ENCODE assay signal across 1 cellular context in genomic region chr4:169079942-169080827, GRCh38.
TF ChIP-seq lines count a peak whose summit lies in the region.

No MANE protein-coding gene starts in this region.

TF ChIP-seq in HEK293, 187 proteins besides CTCF, POLR2A, EP300 and RAD21 (continued from another document):
- TF ChIP-seq, protein P1, sequence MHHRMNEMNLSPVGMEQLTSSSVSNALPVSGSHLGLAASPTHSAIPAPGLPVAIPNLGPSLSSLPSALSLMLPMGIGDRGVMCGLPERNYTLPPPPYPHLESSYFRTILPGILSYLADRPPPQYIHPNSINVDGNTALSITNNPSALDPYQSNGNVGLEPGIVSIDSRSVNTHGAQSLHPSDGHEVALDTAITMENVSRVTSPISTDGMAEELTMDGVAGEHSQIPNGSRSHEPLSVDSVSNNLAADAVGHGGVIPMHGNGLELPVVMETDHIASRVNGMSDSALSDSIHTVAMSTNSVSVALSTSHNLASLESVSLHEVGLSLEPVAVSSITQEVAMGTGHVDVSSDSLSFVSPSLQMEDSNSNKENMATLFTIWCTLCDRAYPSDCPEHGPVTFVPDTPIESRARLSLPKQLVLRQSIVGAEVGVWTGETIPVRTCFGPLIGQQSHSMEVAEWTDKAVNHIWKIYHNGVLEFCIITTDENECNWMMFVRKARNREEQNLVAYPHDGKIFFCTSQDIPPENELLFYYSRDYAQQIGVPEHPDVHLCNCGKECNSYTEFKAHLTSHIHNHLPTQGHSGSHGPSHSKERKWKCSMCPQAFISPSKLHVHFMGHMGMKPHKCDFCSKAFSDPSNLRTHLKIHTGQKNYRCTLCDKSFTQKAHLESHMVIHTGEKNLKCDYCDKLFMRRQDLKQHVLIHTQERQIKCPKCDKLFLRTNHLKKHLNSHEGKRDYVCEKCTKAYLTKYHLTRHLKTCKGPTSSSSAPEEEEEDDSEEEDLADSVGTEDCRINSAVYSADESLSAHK (tag by site-specific recombination; IDR thresholded peaks at IDR 0.05), result no peak
- TF ChIP-seq ZNF596 (tag by site-specific recombination; IDR thresholded peaks at IDR 0.05) (no peak), KLF16 (tag by site-specific recombination; IDR thresholded peaks at IDR 0.05) (no peak), ZBTB7A (tag by site-specific recombination; IDR thresholded peaks at IDR 0.05; ENCODE audit: low read depth) (no peak), ZNF610 (tag by site-specific recombination; IDR thresholded peaks at IDR 0.05; ENCODE audit: borderline replicate concordance) (no peak), ZNF510 (tag by site-specific recombination; IDR thresholded peaks at IDR 0.05; ENCODE audit: insufficient replicate concordance) (no peak)
- TF ChIP-seq, protein P2, sequence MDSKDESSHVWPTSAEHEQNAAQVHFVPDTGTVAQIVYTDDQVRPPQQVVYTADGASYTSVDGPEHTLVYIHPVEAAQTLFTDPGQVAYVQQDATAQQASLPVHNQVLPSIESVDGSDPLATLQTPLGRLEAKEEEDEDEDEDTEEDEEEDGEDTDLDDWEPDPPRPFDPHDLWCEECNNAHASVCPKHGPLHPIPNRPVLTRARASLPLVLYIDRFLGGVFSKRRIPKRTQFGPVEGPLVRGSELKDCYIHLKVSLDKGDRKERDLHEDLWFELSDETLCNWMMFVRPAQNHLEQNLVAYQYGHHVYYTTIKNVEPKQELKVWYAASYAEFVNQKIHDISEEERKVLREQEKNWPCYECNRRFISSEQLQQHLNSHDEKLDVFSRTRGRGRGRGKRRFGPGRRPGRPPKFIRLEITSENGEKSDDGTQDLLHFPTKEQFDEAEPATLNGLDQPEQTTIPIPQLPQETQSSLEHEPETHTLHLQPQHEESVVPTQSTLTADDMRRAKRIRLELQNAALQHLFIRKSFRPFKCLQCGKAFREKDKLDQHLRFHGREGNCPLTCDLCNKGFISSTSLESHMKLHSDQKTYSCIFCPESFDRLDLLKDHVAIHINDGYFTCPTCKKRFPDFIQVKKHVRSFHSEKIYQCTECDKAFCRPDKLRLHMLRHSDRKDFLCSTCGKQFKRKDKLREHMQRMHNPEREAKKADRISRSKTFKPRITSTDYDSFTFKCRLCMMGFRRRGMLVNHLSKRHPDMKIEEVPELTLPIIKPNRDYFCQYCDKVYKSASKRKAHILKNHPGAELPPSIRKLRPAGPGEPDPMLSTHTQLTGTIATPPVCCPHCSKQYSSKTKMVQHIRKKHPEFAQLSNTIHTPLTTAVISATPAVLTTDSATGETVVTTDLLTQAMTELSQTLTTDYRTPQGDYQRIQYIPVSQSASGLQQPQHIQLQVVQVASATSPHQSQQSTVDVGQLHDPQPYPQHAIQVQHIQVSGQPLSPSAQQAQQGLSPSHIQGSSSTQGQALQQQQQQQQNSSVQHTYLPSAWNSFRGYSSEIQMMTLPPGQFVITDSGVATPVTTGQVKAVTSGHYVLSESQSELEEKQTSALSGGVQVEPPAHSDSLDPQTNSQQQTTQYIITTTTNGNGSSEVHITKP (tag by site-specific recombination; IDR thresholded peaks at IDR 0.05), result no peak
